ENCODE assay signal across 19 cellular contexts in the genomic region with DNA sequence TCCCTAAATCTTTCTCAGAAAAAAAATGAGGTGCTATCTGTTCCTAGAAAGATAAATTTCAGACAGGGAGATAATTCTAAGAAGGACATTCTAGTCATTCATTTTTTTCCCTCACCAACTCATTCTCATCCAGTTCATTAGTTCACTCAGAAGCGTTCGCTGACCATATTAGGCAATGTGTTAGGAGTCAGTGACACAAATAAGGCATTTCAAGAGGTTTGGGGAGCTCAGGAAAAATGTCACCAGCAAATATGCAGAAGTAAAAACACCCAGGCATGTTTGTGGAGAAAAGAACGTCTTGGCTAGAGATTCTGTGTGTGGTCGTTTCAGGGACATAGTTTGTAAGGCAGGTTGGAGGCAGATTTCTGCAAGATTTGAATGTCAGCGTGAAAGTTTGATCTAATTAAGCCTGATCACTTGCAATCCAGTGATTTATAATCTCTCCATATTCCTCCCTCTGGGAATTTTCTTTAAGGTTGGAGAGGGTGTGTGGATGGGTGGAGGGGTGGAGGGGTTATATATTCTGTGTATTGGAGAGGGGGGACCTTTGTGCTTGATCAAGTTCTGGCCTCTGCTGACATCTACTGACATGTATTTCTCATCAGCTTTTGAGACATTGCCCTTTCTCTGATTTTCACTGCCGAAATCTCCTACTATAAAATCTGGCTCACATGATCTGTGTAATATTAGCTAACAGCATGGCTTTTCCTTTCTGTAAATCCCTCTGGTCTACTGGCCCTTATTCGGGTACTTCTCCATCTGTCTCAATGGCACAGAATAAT. TPM values are rescaled to one million over a fixed set of nuclear protein-coding genes. Genes with fewer than 3 reads are reported as not detected.
DNase-seq lines count a peak whose midpoint lies in the region; ATAC-seq, FAIRE-seq and TF ChIP-seq lines count a peak whose summit lies in the region.
"Had no signal": no experiment of that assay in that cellular context is flagged by ENCODE, and none has a peak within 500 bp of the region (broad histone marks: within the 10 kb centered on the region; RNA-seq: fewer than 3 reads in every experiment).

No MANE protein-coding gene starts in this region.

- H3K9me3 ChIP-seq in IMR-90 (ENCODE audit: control insufficient read depth, insufficient read depth, low read length), result no peaks in the 10 kb centered on the region
- no peaks in the 10 kb centered on the region for H3K9me3 ChIP-seq in astrocyte (ENCODE audit: insufficient read depth, low read depth, low read length)
- no peaks in the 10 kb centered on the region for H3K9me3 ChIP-seq in left lung

- CTCF ChIA-PET in IMR-90 (lab: Yijun Ruan, JAX), result interaction anchor here (1.0 kb wide), 1 partner anchor 11 kb away, joined by 4 read pairs; no protein-coding TSS in a partner anchor
- CTCF ChIA-PET in activated CD8-positive, alpha-beta memory T cell treated with anti-CD3 and anti-CD28 coated beads, Interleukin-2, amount 10 ng/mL, durations not matched to agents 7 days and 5 days (lab: Charles Lee), result no interaction called here

- TF ChIP-seq RAD21 in IMR-90 (IDR thresholded peaks at IDR 0.05; ENCODE audit: low read length), result peak; percentile 37; the same call in 1 of the 2 replicates

- H2AK5ac ChIP-seq in IMR-90 (ENCODE audit: low read depth, low read length), result peak overlapping the region; percentile 93

- in situ Hi-C loops in IMR-90 (cut with MboI; ENCODE audit: low sequenced_read_pairs), result no loop called here

- H3K4me1 Mint-ChIP-seq in astrocyte (ENCODE audit: low read depth, unreplicated experiment), result peaks cover 11% of the 10 kb centered on the region
- H3K4me1 Mint-ChIP-seq in activated CD8-positive, alpha-beta memory T cell treated with anti-CD3 and anti-CD28 coated beads, Interleukin-2, amount 10 ng/mL, durations not matched to agents 7 days and 5 days, result no peaks in the 10 kb centered on the region
- H3K4me1 Mint-ChIP-seq: activated CD4-positive, alpha-beta T cell treated with anti-CD3 and anti-CD28 coated beads for 36 hours; neural crest cell had no signal

- no peak for FAIRE-seq in astrocyte (lab: Jason Lieb, UNC)

- H4K91ac ChIP-seq in IMR-90 (ENCODE audit: insufficient read depth, low read depth, low read length), result peak overlapping the region; percentile 97

- peak overlapping the region; percentile 94 to 97 for H4K8ac ChIP-seq in IMR-90 (ENCODE audit: low read depth in 2 of 2, low read length in 2 of 2)

- ATAC-seq in IMR-90 (ENCODE audit: low read depth) (peak; percentile 46), left lung (peak; percentile 16), GM18502 (IDR thresholded peaks at IDR 0.05; ENCODE audit: poor library complexity, unreplicated experiment) (no peak)
- no peak for ATAC-seq in activated CD8-positive, alpha-beta memory T cell treated with anti-CD3 and anti-CD28 coated beads, Interleukin-2, amount 10 ng/mL, durations not matched to agents 7 days and 5 days
- ATAC-seq: activated CD4-positive, alpha-beta T cell treated with anti-CD3 and anti-CD28 coated beads for 36 hours had no signal

- H3K27ac Mint-ChIP-seq in astrocyte (ENCODE audit: unreplicated experiment), result no peak overlapping the region
- H3K27ac Mint-ChIP-seq in activated CD8-positive, alpha-beta memory T cell treated with anti-CD3 and anti-CD28 coated beads, Interleukin-2, amount 10 ng/mL, durations not matched to agents 7 days and 5 days, result no peak overlapping the region
- H3K27ac Mint-ChIP-seq: activated CD4-positive, alpha-beta T cell treated with anti-CD3 and anti-CD28 coated beads for 36 hours; activated T-helper 1 cell treated with anti-CD3 and anti-CD28 coated beads, Interleukin-12 subunit alpha, Interleukin-12 subunit beta, Interleukin-2, Interleukin-4 antibody, amounts not matched to agents 30 ng/mL and 10 ng/mL and 1 ng/mL, durations not matched to agents 14 hours and 24 hours and 36 hours had no signal

- peak overlapping the region; percentile 91 for H3K4me2 ChIP-seq in IMR-90 (ENCODE audit: low read depth, low read length)
- no peak overlapping the region for H3K4me2 ChIP-seq in astrocyte (ENCODE audit: low read length)

- H3K9me1 ChIP-seq in IMR-90 (ENCODE audit: insufficient read depth, low read length), result no peaks in the 10 kb centered on the region; the same call in 1 of the 2 replicates

- peak overlapping the region; percentile 59 for H2AFZ ChIP-seq in ACC112 (ENCODE audit: low read length, unreplicated experiment)
- peak overlapping the region; percentile 77 for H2AFZ ChIP-seq in IMR-90 (replicated peaks; ENCODE audit: low read length, poor library complexity)
- H2AFZ ChIP-seq in astrocyte (ENCODE audit: low read depth, low read length), result no peak overlapping the region

- no peak for TF ChIP-seq POLR2A in IMR-90 (IDR thresholded peaks at IDR 0.05; ENCODE audit: low read depth, low read length)

- H3K27me3 ChIP-seq in ACC112 (ENCODE audit: insufficient read depth, low read length) (no peaks in the 10 kb centered on the region), IMR-90 (ENCODE audit: control insufficient read depth, insufficient read depth, low read length) (no peaks in the 10 kb centered on the region), astrocyte (ENCODE audit: insufficient read depth, low read length) (no peaks in the 10 kb centered on the region), left lung (no peaks in the 10 kb centered on the region)

- no peaks in the 10 kb centered on the region for H3K27me3 Mint-ChIP-seq in astrocyte (ENCODE audit: low read depth, unreplicated experiment)
- peaks cover 10% of the 10 kb centered on the region for H3K27me3 Mint-ChIP-seq in activated CD8-positive, alpha-beta memory T cell treated with anti-CD3 and anti-CD28 coated beads, Interleukin-2, amount 10 ng/mL, durations not matched to agents 7 days and 5 days

- peak overlapping the region; percentile 91 for H3K56ac ChIP-seq in IMR-90 (ENCODE audit: extremely low read depth, insufficient read depth, low read length)

- no TSS peak for BruUV-seq in IMR-90 (replicated peaks; lab: Mats Ljungman, UMichigan)

- peaks cover 37% of the 10 kb centered on the region for H3K4me1 ChIP-seq in ACC112 (ENCODE audit: control insufficient read depth, insufficient read depth, low read length, unreplicated experiment)
- peaks cover 17% of the 10 kb centered on the region for H3K4me1 ChIP-seq in IMR-90 (ENCODE audit: control insufficient read depth, insufficient read depth, low read length)
- H3K4me1 ChIP-seq in astrocyte (ENCODE audit: insufficient read depth, low read length), result no peaks in the 10 kb centered on the region
- H3K4me1 ChIP-seq in left lung, result peaks cover 0 to 3% of the 10 kb centered on the region in 2 donors

- H2BK5ac ChIP-seq in IMR-90 (ENCODE audit: low read depth, low read length, poor library complexity, severe bottlenecking), result peak overlapping the region; percentile 96

- H3K9ac ChIP-seq in IMR-90 (ENCODE audit: low read depth, low read length), result peak overlapping the region; percentile 73
- H3K9ac ChIP-seq in astrocyte (ENCODE audit: low read length), result no peak overlapping the region

- POLR2A ChIA-PET in IMR-90 (lab: Charles Lee; ENCODE audit: unreplicated experiment), result no interaction called here

- peak overlapping the region; percentile 34; the same call in 1 of the 2 replicates for H3K23ac ChIP-seq in IMR-90 (ENCODE audit: low read depth, low read length)

- no peak overlapping the region for H3K4me3 Mint-ChIP-seq in astrocyte (ENCODE audit: unreplicated experiment)
- no peak overlapping the region for H3K4me3 Mint-ChIP-seq in activated CD8-positive, alpha-beta memory T cell treated with anti-CD3 and anti-CD28 coated beads, Interleukin-2, amount 10 ng/mL, durations not matched to agents 7 days and 5 days
- H3K4me3 Mint-ChIP-seq: activated CD4-positive, alpha-beta T cell treated with anti-CD3 and anti-CD28 coated beads for 36 hours; activated T-helper 1 cell treated with anti-CD3 and anti-CD28 coated beads, Interleukin-12 subunit alpha, Interleukin-12 subunit beta, Interleukin-2, Interleukin-4 antibody, amounts not matched to agents 30 ng/mL and 10 ng/mL and 1 ng/mL, durations not matched to agents 14 hours and 24 hours and 36 hours; neural crest cell had no signal

- H3K4ac ChIP-seq in IMR-90 (ENCODE audit: low read depth, low read length), result peak overlapping the region; percentile 98

- no peaks in the 10 kb centered on the region; a peak in 1 of 4 replicates for H3K79me1 ChIP-seq in IMR-90 (ENCODE audit: low read depth in 1 of 2, low read length in 2 of 2)

- peak overlapping the region; percentile 95 for H2BK15ac ChIP-seq in IMR-90 (ENCODE audit: low read depth, low read length)

- H3K14ac ChIP-seq in IMR-90 (replicated peaks; ENCODE audit: low read depth, low read length), result peak overlapping the region; percentile 79

- H3K27ac ChIP-seq in ACC112 (ENCODE audit: low read depth, low read length) (no peak overlapping the region), IMR-90 (ENCODE audit: insufficient read depth, low read length) (peak overlapping the region; percentile 100), astrocyte (ENCODE audit: low read depth, low read length) (no peak overlapping the region), left lung (no peak overlapping the region)

- peak overlapping the region; percentile 93 for H2BK120ac ChIP-seq in IMR-90 (ENCODE audit: low read depth, low read length)

- H3K36me3 Mint-ChIP-seq in astrocyte (ENCODE audit: low read depth, unreplicated experiment), result no peaks in the 10 kb centered on the region
- H3K36me3 Mint-ChIP-seq in activated CD8-positive, alpha-beta memory T cell treated with anti-CD3 and anti-CD28 coated beads, Interleukin-2, amount 10 ng/mL, durations not matched to agents 7 days and 5 days, result no peaks in the 10 kb centered on the region

- 100% methylated on average over 1 of the region's 7 CpGs; no CpG with 5 or more reads in 1 of the 2 experiments for WGBS in IMR-90 (ENCODE audit: extremely low coverage in 2 of 2, insufficient read length in 1 of 2), 2 experiments

- peak overlapping the region; percentile 17 for H2AK9ac ChIP-seq in IMR-90 (replicated peaks; ENCODE audit: low read depth, low read length, poor library complexity)

- H3K36me3 ChIP-seq in ACC112 (ENCODE audit: insufficient read depth, low read length) (no peaks in the 10 kb centered on the region), IMR-90 (ENCODE audit: control insufficient read depth, insufficient read depth, low read length) (no peaks in the 10 kb centered on the region), astrocyte (ENCODE audit: insufficient read depth, low read length) (no peaks in the 10 kb centered on the region), left lung (no peaks in the 10 kb centered on the region)

- no peaks in the 10 kb centered on the region for H3K79me2 ChIP-seq in ACC112 (ENCODE audit: control insufficient read depth, insufficient read depth, low read length, unreplicated experiment)
- H3K79me2 ChIP-seq in astrocyte (ENCODE audit: insufficient read depth, low read length), result no peaks in the 10 kb centered on the region

- no peaks in the 10 kb centered on the region for H4K20me1 ChIP-seq in IMR-90 (ENCODE audit: insufficient read depth, low read length)
- no peaks in the 10 kb centered on the region for H4K20me1 ChIP-seq in astrocyte (ENCODE audit: insufficient read depth, low read length)

- TF ChIP-seq CTCF in IMR-90 (conservative IDR thresholded peaks at IDR 0.05; ENCODE audit: low read depth, low read length), result peak; percentile 33; the same call in 1 of the 2 replicates
- no peak for TF ChIP-seq CTCF in astrocyte (IDR thresholded peaks at IDR 0.05; ENCODE audit: insufficient read depth, low read depth, low read length)
- TF ChIP-seq CTCF in left lung (IDR thresholded peaks at IDR 0.05), result no peak

- dilution Hi-C loops in IMR-90 (cut with HindIII; ENCODE audit: low sequenced_read_pairs, unreplicated experiment), result no loop called here

- DNase-seq in IMR-90, result peak; percentile 62
- peak; percentile 9 for DNase-seq in astrocyte (ENCODE audit: low read depth)
- DNase-seq in left lung, result no peak
- no peak for DNase-seq in activated CD8-positive, alpha-beta memory T cell treated with anti-CD3 and anti-CD28 coated beads, Interleukin-2, amount 10 ng/mL, durations not matched to agents 7 days and 5 days
- DNase-seq in HPDE6-E6E7 (ENCODE audit: extremely low spot score), result no peak
- no peak for DNase-seq in pons (ENCODE audit: low spot score)
- DNase-seq: activated CD4-positive, alpha-beta T cell treated with anti-CD3 and anti-CD28 coated beads for 36 hours; AML-193; erythroblast; H7; NCI-H1436; NCI-H69; stimulated activated CD4-positive, alpha-beta T cell treated with anti-CD3 and anti-CD28 coated beads, Interleukin-15, amount 100 ng/mL, for 24 hours; SW 1271 had no signal

- no peaks in the 10 kb centered on the region for H3K9me3 Mint-ChIP-seq in astrocyte (ENCODE audit: unreplicated experiment)
- H3K9me3 Mint-ChIP-seq in activated CD8-positive, alpha-beta memory T cell treated with anti-CD3 and anti-CD28 coated beads, Interleukin-2, amount 10 ng/mL, durations not matched to agents 7 days and 5 days (ENCODE audit: low read depth), result no peaks in the 10 kb centered on the region
- H3K9me3 Mint-ChIP-seq: activated T-helper 1 cell treated with anti-CD3 and anti-CD28 coated beads, Interleukin-12 subunit alpha, Interleukin-12 subunit beta, Interleukin-2, Interleukin-4 antibody, amounts not matched to agents 30 ng/mL and 10 ng/mL and 1 ng/mL, durations not matched to agents 14 hours and 24 hours and 36 hours; neural crest cell had no signal

- peak overlapping the region; percentile 86 for H2BK20ac ChIP-seq in IMR-90 (ENCODE audit: low read depth, low read length)

- peak overlapping the region; percentile 96 for H4K5ac ChIP-seq in IMR-90 (ENCODE audit: low read depth, low read length)

- peak overlapping the region; percentile 28; the same call in 1 of the 2 replicates for H3K4me3 ChIP-seq in ACC112 (ENCODE audit: low read depth, low read length)
- no peak overlapping the region for H3K4me3 ChIP-seq in IMR-90 (ENCODE audit: insufficient read depth, low read depth, low read length)
- H3K4me3 ChIP-seq in astrocyte (ENCODE audit: insufficient read depth, low read depth, low read length), result no peak overlapping the region
- peak overlapping the region in 1 of 2 donors; percentile 28 for H3K4me3 ChIP-seq in left lung

- intact Hi-C loops in IMR-90 (cut with micrococcal nuclease), result loop anchor here (5.0 kb wide), 1 partner anchor 64 kb away; a partner anchor contains a TSS
- intact Hi-C loops in left lung (cut with DNase I), result no loop called here

- peak overlapping the region; percentile 100 for H3K18ac ChIP-seq in IMR-90 (ENCODE audit: low read depth, low read length)

RNA-seq across cellular contexts. Expression of a gene that starts 3.6 kb away (rescaled TPM):
- total RNA-seq in IMR-90 (2012; rRNA removed), result 0.90 and 1.1 TPM in 2 replicates
- polyA plus RNA-seq in IMR-90 (2012; rRNA removed), result 0.79 and 0.89 TPM in 2 replicates
- 0.27 and 0.41 TPM in 2 replicates for polyA plus RNA-seq in IMR-90 (2012; cell fraction: cytosol; rRNA removed)
- polyA plus RNA-seq in IMR-90 (2012; cell fraction: nucleus; rRNA removed; ENCODE audit: low replicate concordance), result 0.23 and 1.1 TPM in 2 replicates
- total RNA-seq in astrocyte, result 0.61 and 1.0 TPM in 2 replicates
- total RNA-seq in left lung, result 10 to 100 TPM; 10.3 to 18.4 TPM
- not detected for total RNA-seq in activated CD8-positive, alpha-beta memory T cell treated with anti-CD3 and anti-CD28 coated beads, Interleukin-2, amount 10 ng/mL, durations not matched to agents 7 days and 5 days
- total RNA-seq: activated CD4-positive, alpha-beta T cell treated with anti-CD3 and anti-CD28 coated beads for 36 hours; activated T-helper 1 cell treated with anti-CD3 and anti-CD28 coated beads, Interleukin-12 subunit alpha, Interleukin-12 subunit beta, Interleukin-2, Interleukin-4 antibody, amounts not matched to agents 30 ng/mL and 10 ng/mL and 1 ng/mL, durations not matched to agents 14 hours and 24 hours and 36 hours; neural crest cell had no signal

RNA-seq across cellular contexts. Expression of a gene that starts 49.3 kb away (rescaled TPM):
- not detected in 2 replicates for total RNA-seq in IMR-90 (2012; rRNA removed)
- not detected in 2 replicates for polyA plus RNA-seq in IMR-90 (2012; rRNA removed)
- polyA plus RNA-seq in IMR-90 (2012; cell fraction: cytosol; rRNA removed), result not detected in 2 replicates
- 0.16 TPM in 1 of 2 replicates, not detected in the other for polyA plus RNA-seq in IMR-90 (2012; cell fraction: nucleus; rRNA removed; ENCODE audit: low replicate concordance)
- 0.36 and 0.45 TPM in 2 replicates for total RNA-seq in astrocyte
- total RNA-seq in left lung, result 1 to 10 TPM in 1 of 2 donors, under 1 TPM in 1; 0.23 to 1.4 TPM
- not detected for total RNA-seq in activated CD8-positive, alpha-beta memory T cell treated with anti-CD3 and anti-CD28 coated beads, Interleukin-2, amount 10 ng/mL, durations not matched to agents 7 days and 5 days
- total RNA-seq: activated CD4-positive, alpha-beta T cell treated with anti-CD3 and anti-CD28 coated beads for 36 hours; activated T-helper 1 cell treated with anti-CD3 and anti-CD28 coated beads, Interleukin-12 subunit alpha, Interleukin-12 subunit beta, Interleukin-2, Interleukin-4 antibody, amounts not matched to agents 30 ng/mL and 10 ng/mL and 1 ng/mL, durations not matched to agents 14 hours and 24 hours and 36 hours; Daoy; H7; neural crest cell had no signal

Comparison
In these comparisons a context has a peak if more than half of its experiments do, and no peak if none do; other contexts are left out.
1. ATAC-seq: peak in IMR-90 (single experiment) and left lung (single experiment); none in activated CD8-positive, alpha-beta memory T cell treated with anti-CD3 and anti-CD28 coated beads, Interleukin-2, amount 10 ng/mL, durations not matched to agents 7 days and 5 days (single experiment) and GM18502 (single experiment).
2. DNase-seq: peak in IMR-90 (single experiment) and astrocyte (single experiment); none in left lung (0 of 2), activated CD8-positive, alpha-beta memory T cell treated with anti-CD3 and anti-CD28 coated beads, Interleukin-2, amount 10 ng/mL, durations not matched to agents 7 days and 5 days (single experiment), HPDE6-E6E7 (single experiment) and pons (single experiment).